ENCODE assay signal across 15 cellular contexts in genomic region chr1:155540000-155540874, GRCh38. TPM values are rescaled to one million over a fixed set of nuclear protein-coding genes. Genes with fewer than 3 reads are reported as not detected.
DNase-seq lines count a peak whose midpoint lies in the region; TF ChIP-seq lines count a peak whose summit lies in the region.
"Had no signal": no experiment of that assay in that cellular context is flagged by ENCODE, and none has a peak within 500 bp of the region (broad histone marks: within the 10 kb centered on the region; RNA-seq: fewer than 3 reads in every experiment).

No MANE protein-coding gene starts in this region.

- peaks cover 7% of the 10 kb centered on the region for H3K36me3 Mint-ChIP-seq in T-helper 2 cell treated with Interferon-gamma antibody and Interleukin-4, amounts not matched to agents 5 μg/mL and 100 μg/mL, for 36 hours (ENCODE audit: low read depth)
- H3K36me3 Mint-ChIP-seq in endodermal cell (ENCODE audit: low read depth) (peaks cover 2% of the 10 kb centered on the region), type B pancreatic cell (no peaks in the 10 kb centered on the region)

- H3K4me1 ChIP-seq in cardiac muscle cell (ENCODE audit: low read depth) (peaks cover 10% of the 10 kb centered on the region), right atrium auricular region (peaks cover 0 to 47% of the 10 kb centered on the region in 2 donors), endodermal cell (ENCODE audit: control insufficient read depth, insufficient read depth, low read length) (no peaks in the 10 kb centered on the region)
- H3K4me1 ChIP-seq: SJSA1 had no signal

- H3K9me3 ChIP-seq in cardiac muscle cell (ENCODE audit: low read depth) (no peaks in the 10 kb centered on the region), right atrium auricular region (no peaks in the 10 kb centered on the region), endodermal cell (ENCODE audit: control insufficient read depth, low read length) (no peaks in the 10 kb centered on the region)
- H3K9me3 ChIP-seq: ovary, SJSA1, thoracic aorta had no signal

- H3K27ac Mint-ChIP-seq in T-helper 2 cell treated with Interferon-gamma antibody and Interleukin-4, amounts not matched to agents 5 μg/mL and 100 μg/mL, for 36 hours: peak overlapping the region; percentile 83
- peak overlapping the region; percentile 27 for H3K27ac Mint-ChIP-seq in endodermal cell
- peak overlapping the region; percentile 5 for H3K27ac Mint-ChIP-seq in type B pancreatic cell

- no peak for TF ChIP-seq CTCF in cardiac muscle cell (IDR thresholded peaks at IDR 0.05; ENCODE audit: low read depth, low read length)
- no peak for TF ChIP-seq CTCF in right atrium auricular region (IDR thresholded peaks at IDR 0.05)
- no peak for TF ChIP-seq CTCF in endodermal cell (conservative IDR thresholded peaks at IDR 0.05)
- TF ChIP-seq CTCF in type B pancreatic cell (conservative IDR thresholded peaks at IDR 0.05): no peak

- H3K27ac ChIP-seq in cardiac muscle cell: peak overlapping the region; percentile 72
- no peak overlapping the region for H3K27ac ChIP-seq in right atrium auricular region
- no peak overlapping the region for H3K27ac ChIP-seq in endodermal cell (ENCODE audit: low read depth, low read length)
- H3K27ac ChIP-seq: ovary, SJSA1, thoracic aorta had no signal

- H3K36me3 ChIP-seq in cardiac muscle cell (no peaks in the 10 kb centered on the region), right atrium auricular region (no peaks in the 10 kb centered on the region), endodermal cell (ENCODE audit: control insufficient read depth, insufficient read depth, low read length) (no peaks in the 10 kb centered on the region)
- H3K36me3 ChIP-seq: ovary, SJSA1, thoracic aorta had no signal

- DNase-seq in cardiac muscle cell (ENCODE audit: low read depth in 1 of 2, low spot score in 1 of 2) (no peak), right atrium auricular region (ENCODE audit: low spot score) (no peak), endodermal cell (no peak), type B pancreatic cell (ENCODE audit: extremely low spot score, unreplicated experiment) (no peak), foreskin melanocyte (no peak), erythroblast (lab: John Stamatoyannopoulos, UW) (no peak), ACHN (no peak)
- no peak for DNase-seq in T-helper 2 cell treated with Interferon-gamma antibody and Interleukin-4, amounts not matched to agents 5 μg/mL and 100 μg/mL, for 36 hours (ENCODE audit: low spot score)
- DNase-seq: activated T-cell treated with anti-CD3 and anti-CD28 coated beads, Interleukin-2, amount 50 U/mL, for 48 hours; DND-41; effector CD8-positive, alpha-beta T cell; NCI-H1092; ovary had no signal

- no peaks in the 10 kb centered on the region for H3K27me3 Mint-ChIP-seq in T-helper 2 cell treated with Interferon-gamma antibody and Interleukin-4, amounts not matched to agents 5 μg/mL and 100 μg/mL, for 36 hours (ENCODE audit: low read depth)
- H3K27me3 Mint-ChIP-seq in endodermal cell (ENCODE audit: insufficient read depth): no peaks in the 10 kb centered on the region
- no peaks in the 10 kb centered on the region for H3K27me3 Mint-ChIP-seq in type B pancreatic cell

- 95 to 96% methylated on average over 3 to 4 of the region's 4 CpGs for WGBS in endodermal cell (ENCODE audit: insufficient coverage in 1 of 2, insufficient read length in 1 of 2), 2 experiments

- H3K4me1 Mint-ChIP-seq in T-helper 2 cell treated with Interferon-gamma antibody and Interleukin-4, amounts not matched to agents 5 μg/mL and 100 μg/mL, for 36 hours (ENCODE audit: low read depth): peaks cover 49% of the 10 kb centered on the region
- peaks cover 10% of the 10 kb centered on the region for H3K4me1 Mint-ChIP-seq in endodermal cell
- peaks cover 22% of the 10 kb centered on the region for H3K4me1 Mint-ChIP-seq in type B pancreatic cell (ENCODE audit: unreplicated experiment)

- no peak for TF ChIP-seq POLR2A in erythroblast (IDR thresholded peaks at IDR 0.05; ENCODE audit: low read length)

- H3K9me3 Mint-ChIP-seq in T-helper 2 cell treated with Interferon-gamma antibody and Interleukin-4, amounts not matched to agents 5 μg/mL and 100 μg/mL, for 36 hours: no peaks in the 10 kb centered on the region
- H3K9me3 Mint-ChIP-seq in endodermal cell (no peaks in the 10 kb centered on the region), type B pancreatic cell (no peaks in the 10 kb centered on the region)

- in situ Hi-C loops in ACHN (cut with HindIII; ENCODE audit: low pct_ligation_motif_present, low pct_unique_long_range_greater_than_20kb, low sequenced_read_pairs): no loop called here

- peak overlapping the region; percentile 41 for H3K4me3 Mint-ChIP-seq in T-helper 2 cell treated with Interferon-gamma antibody and Interleukin-4, amounts not matched to agents 5 μg/mL and 100 μg/mL, for 36 hours
- H3K4me3 Mint-ChIP-seq in endodermal cell (no peak overlapping the region), type B pancreatic cell (no peak overlapping the region)

- H3K27me3 ChIP-seq in cardiac muscle cell: no peaks in the 10 kb centered on the region
- H3K27me3 ChIP-seq in right atrium auricular region: no peaks in the 10 kb centered on the region
- no peaks in the 10 kb centered on the region for H3K27me3 ChIP-seq in endodermal cell (ENCODE audit: control insufficient read depth, insufficient read depth, low read length, poor library complexity, severe bottlenecking)
- H3K27me3 ChIP-seq: ovary, SJSA1 had no signal

- H3K4me3 ChIP-seq in cardiac muscle cell (no peak overlapping the region), right atrium auricular region (no peak overlapping the region), endodermal cell (ENCODE audit: low read length) (no peak overlapping the region)
- H3K4me3 ChIP-seq: ovary, SJSA1, thoracic aorta had no signal

- peak overlapping the region; percentile 8 for H3K9ac ChIP-seq in endodermal cell (ENCODE audit: extremely low read depth, low read length, poor library complexity, severe bottlenecking)

RNA-seq across cellular contexts. Expression of gene ASH1L, which starts 22.4 kb away (rescaled TPM):
- total RNA-seq in cardiac muscle cell: 18.5 and 31.2 TPM in 2 replicates
- 25.9 and 27.3 TPM in 2 replicates for polyA plus RNA-seq in cardiac muscle cell
- total RNA-seq in right atrium auricular region: 10 to 100 TPM; 37.2 to 50.2 TPM
- 10 to 100 TPM; 34.5 to 37.0 TPM for total RNA-seq in endodermal cell
- 13.1 TPM for polyA plus RNA-seq in endodermal cell (2013, experiment 1 of 2)
- polyA plus RNA-seq in endodermal cell (2013, experiment 2 of 2): 13.8 TPM
- total RNA-seq in type B pancreatic cell (ENCODE audit: low replicate concordance): 40.7 and 43.7 TPM in 2 replicates

Comparison
In these comparisons a context has a peak if more than half of its experiments do, and no peak if none do; other contexts are left out.
1. H3K27ac Mint-ChIP-seq: peak in every context shown above with its lines; median percentile 83 in T-helper 2 cell treated with Interferon-gamma antibody and Interleukin-4, amounts not matched to agents 5 μg/mL and 100 μg/mL, for 36 hours; 27 in endodermal cell; 5 in type B pancreatic cell.